In the genomic region with DNA sequence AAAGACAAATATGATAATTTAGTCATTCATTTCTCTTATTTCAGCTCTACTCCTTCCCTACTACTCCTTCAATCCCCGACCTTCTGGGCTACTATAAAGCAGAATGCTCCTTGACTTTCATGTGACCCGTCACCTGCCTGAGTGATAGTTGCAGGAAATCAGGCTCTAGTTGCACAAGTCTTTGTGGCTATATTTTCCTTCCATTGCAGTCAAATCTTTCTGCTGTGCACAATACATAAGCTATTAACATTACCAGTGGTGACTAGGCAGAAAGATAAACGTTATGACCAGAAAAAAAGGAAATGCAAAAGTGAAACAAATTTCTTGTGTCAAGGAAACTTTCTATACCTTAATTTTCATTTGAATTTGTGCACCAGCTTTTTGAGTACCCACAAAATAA, we compare ENCODE assay signal across 8 cellular contexts. TPM values are rescaled to one million over a fixed set of nuclear protein-coding genes. Genes with fewer than 3 reads are reported as not detected.
DNase-seq lines count a peak whose midpoint lies in the region; ATAC-seq and TF ChIP-seq lines count a peak whose summit lies in the region.

No MANE protein-coding gene starts in this region.

- no peak overlapping the region for H3K4me3 ChIP-seq in right atrium auricular region

- peaks cover 0 to 19% of the 10 kb centered on the region in 2 donors for H3K4me1 ChIP-seq in right atrium auricular region

- no peaks in the 10 kb centered on the region for H3K27me3 ChIP-seq in right atrium auricular region

- DNase-seq in GF-D8 (lab: John Stamatoyannopoulos, UW), result peak; percentile 98
- DNase-seq in KBM-7, result peak; percentile 88
- DNase-seq in fibroblast of peridontal ligament (ENCODE audit: extremely low read depth), result peak; percentile 31
- DNase-seq in putamen (ENCODE audit: low spot score), result no peak
- DNase-seq in activated CD4-positive, alpha-beta T cell treated with anti-CD3 and anti-CD28 coated beads for 4 hours, result no peak
- DNase-seq in HCEC 1CT, result no peak
- DNase-seq in right atrium auricular region (ENCODE audit: low spot score), result no peak

- peak; percentile 59 for ATAC-seq in GM21528 (IDR thresholded peaks at IDR 0.05; ENCODE audit: low FRiP score, unreplicated experiment)

- no peaks in the 10 kb centered on the region for H3K9me3 ChIP-seq in right atrium auricular region

- no peak overlapping the region for H3K27ac ChIP-seq in right atrium auricular region

- no peak for TF ChIP-seq CTCF in right atrium auricular region (IDR thresholded peaks at IDR 0.05)

- no peaks in the 10 kb centered on the region for H3K36me3 ChIP-seq in right atrium auricular region

- in situ Hi-C loops in KBM-7 (cut with MboI; ENCODE audit: low pct_unique_long_range_greater_than_20kb, low sequenced_read_pairs), result no loop called here

RNA-seq across cellular contexts. Expression of gene SUCNR1, which starts 2.3 kb away (rescaled TPM):
- 1 to 10 TPM; 1.1 to 1.5 TPM for total RNA-seq in right atrium auricular region

Comparison
In these comparisons a context has a peak if more than half of its experiments do, and no peak if none do; other contexts are left out.
1. DNase-seq: peak in GF-D8 (single experiment), KBM-7 (single experiment) and fibroblast of peridontal ligament (single experiment); none in putamen (single experiment), activated CD4-positive, alpha-beta T cell treated with anti-CD3 and anti-CD28 coated beads for 4 hours (0 of 2), HCEC 1CT (single experiment) and right atrium auricular region (single experiment).